8 cellular contexts compared by ENCODE assay signal in the genomic region with DNA sequence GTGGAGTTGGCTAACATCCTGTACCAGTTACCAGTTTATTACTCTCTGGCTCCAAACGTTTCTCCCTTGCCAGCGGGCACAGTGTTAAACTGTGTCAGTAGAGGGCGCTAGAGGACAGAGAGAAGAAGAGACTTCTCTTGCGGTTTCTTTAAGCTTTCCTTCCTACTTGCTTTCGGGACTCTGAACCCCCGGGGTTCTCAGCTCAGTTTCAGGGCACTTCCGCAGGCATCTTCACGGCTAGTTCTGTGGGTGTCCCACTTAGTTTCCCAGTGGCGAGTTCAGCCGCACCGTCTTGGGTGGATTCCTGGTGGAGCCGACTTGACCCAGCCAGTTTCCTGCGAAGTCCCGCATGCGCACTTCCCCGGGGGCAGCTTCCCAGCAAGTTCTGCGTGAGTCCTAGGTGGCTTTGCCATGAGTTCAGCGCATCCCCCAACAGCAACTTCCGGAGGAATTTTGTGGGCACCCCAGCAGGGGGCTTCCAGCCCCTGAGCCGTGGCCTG. TPM values are rescaled to one million over a fixed set of nuclear protein-coding genes. Genes with fewer than 3 reads are reported as not detected.
DNase-seq lines count a peak whose midpoint lies in the region; ATAC-seq and TF ChIP-seq lines count a peak whose summit lies in the region.

No MANE protein-coding gene starts in this region.

- 0 out of 2 replicates have a peak, but pooled peaks cover 3% of the 10 kb centered on the region for H3F3A ChIP-seq in PC-9 (ENCODE audit: insufficient read depth, low read depth)

- DNase-seq in 8988T = peak; percentile 82
- DNase-seq in KG1 (lab: John Stamatoyannopoulos, UW) = peak; percentile 74
- DNase-seq in PC-9 = peak; percentile 60 to 68
- DNase-seq in activated T-cell treated with anti-CD3 and anti-CD28 coated beads, Interleukin-2, amount 50 U/mL, for 4 hours = peak; percentile 78
- DNase-seq in esophagus muscularis mucosa (ENCODE audit: extremely low spot score) = peak; percentile 97
- peak; percentile 61 to 79 for DNase-seq in stimulated activated CD8-positive, alpha-beta memory T cell treated with anti-CD3 and anti-CD28 coated beads, Interleukin-7, amount 100 ng/mL, for 4 hours (ENCODE audit: low read depth in 2 of 2)

- peak; percentile 91 for TF ChIP-seq CTCF in PC-9 (conservative IDR thresholded peaks at IDR 0.05)
- peak; percentile 93 to 97 (median 96) for TF ChIP-seq CTCF in esophagus muscularis mucosa (IDR thresholded peaks at IDR 0.05)

- H3K36me3 Mint-ChIP-seq in activated T-cell treated with anti-CD3 and anti-CD28 coated beads, Interleukin-2, amount 50 U/mL, for 4 hours (ENCODE audit: insufficient read depth) = no peaks in the 10 kb centered on the region

- no peak overlapping the region for H3K27ac ChIP-seq in PC-9
- H3K27ac ChIP-seq in esophagus muscularis mucosa (replicated peaks in 1 of 4) = peak overlapping the region; percentile 81 to 86 (median 84)

- H2AFZ ChIP-seq in PC-9 = no peak overlapping the region

- peaks cover 15% of the 10 kb centered on the region for H3K4me1 Mint-ChIP-seq in activated T-cell treated with anti-CD3 and anti-CD28 coated beads, Interleukin-2, amount 50 U/mL, for 4 hours (ENCODE audit: low read depth)

- H3K27me3 Mint-ChIP-seq in activated T-cell treated with anti-CD3 and anti-CD28 coated beads, Interleukin-2, amount 50 U/mL, for 4 hours (ENCODE audit: low read depth) = no peaks in the 10 kb centered on the region

- H3K27me3 ChIP-seq in PC-9 (ENCODE audit: insufficient read depth, low read depth) (no peaks in the 10 kb centered on the region), esophagus muscularis mucosa (no peaks in the 10 kb centered on the region), mucosa of stomach (ENCODE audit: control insufficient read depth, insufficient read depth, low read length) (no peaks in the 10 kb centered on the region)

- no peak overlapping the region for H3K4me3 ChIP-seq in PC-9
- H3K4me3 ChIP-seq in esophagus muscularis mucosa = peak overlapping the region; percentile 60 to 67 (median 62)
- peak overlapping the region; percentile 70 for H3K4me3 ChIP-seq in mucosa of stomach (ENCODE audit: low read length)

- intact Hi-C loops in PC-9 (cut with micrococcal nuclease; ENCODE audit: unreplicated experiment) = no loop called here
- intact Hi-C loops in esophagus muscularis mucosa (cut with DNase I) = loop anchor here (5.0 kb wide), 1 partner anchor 175 kb away; no protein-coding TSS in a partner anchor

- H3K4me3 Mint-ChIP-seq in activated T-cell treated with anti-CD3 and anti-CD28 coated beads, Interleukin-2, amount 50 U/mL, for 4 hours = peak overlapping the region; percentile 86

- no peaks in the 10 kb centered on the region for H3K4me1 ChIP-seq in PC-9 (replicated peaks; ENCODE audit: insufficient read depth)
- H3K4me1 ChIP-seq in esophagus muscularis mucosa = peaks cover 3 to 29% (median 16%) of the 10 kb centered on the region in 4 donors
- H3K4me1 ChIP-seq in mucosa of stomach (ENCODE audit: control insufficient read depth, insufficient read depth, low read length) = peaks cover 16% of the 10 kb centered on the region

- TF ChIP-seq POLR2A in GM18526 (IDR thresholded peaks at IDR 0.05; ENCODE audit: extremely low read depth, insufficient read length) (peak; percentile 33), esophagus muscularis mucosa (IDR thresholded peaks at IDR 0.05; ENCODE audit: low read depth) (no peak)

- no peaks in the 10 kb centered on the region for H3K36me3 ChIP-seq in PC-9 (ENCODE audit: low read depth)
- H3K36me3 ChIP-seq in esophagus muscularis mucosa = no peaks in the 10 kb centered on the region
- no peaks in the 10 kb centered on the region for H3K36me3 ChIP-seq in mucosa of stomach (ENCODE audit: control insufficient read depth, insufficient read depth, low read length)

- no peaks in the 10 kb centered on the region for H4K20me1 ChIP-seq in PC-9 (ENCODE audit: insufficient read depth)

- 2% methylated on average over 13 of the region's 20 CpGs for WGBS in esophagus muscularis mucosa

- ATAC-seq in activated T-cell treated with anti-CD3 and anti-CD28 coated beads, Interleukin-2, amount 50 U/mL, for 4 hours = peak; percentile 61 to 73

- no peaks in the 10 kb centered on the region for H3K9me2 ChIP-seq in PC-9 (ENCODE audit: insufficient read depth)

- POLR2A ChIA-PET in PC-9 (lab: Charles Lee; ENCODE audit: unreplicated experiment) = interaction anchor here (0.6 kb wide), 1 partner anchor 234 kb away, joined by 3 read pairs; no protein-coding TSS in a partner anchor

- no peak for TF ChIP-seq EP300 in esophagus muscularis mucosa (IDR thresholded peaks at IDR 0.05)

- H3K9me3 ChIP-seq in PC-9 (ENCODE audit: insufficient read depth, low read depth) (no peaks in the 10 kb centered on the region), esophagus muscularis mucosa (no peaks in the 10 kb centered on the region), mucosa of stomach (ENCODE audit: control insufficient read depth, low read length) (no peaks in the 10 kb centered on the region)

- BruUV-seq in PC-9 (replicated peaks; lab: Mats Ljungman, UMichigan) = no TSS peak

- H3K9me3 Mint-ChIP-seq in activated T-cell treated with anti-CD3 and anti-CD28 coated beads, Interleukin-2, amount 50 U/mL, for 4 hours = no peaks in the 10 kb centered on the region

- peak overlapping the region; percentile 42 for H3K4me2 ChIP-seq in PC-9

- peak overlapping the region; percentile 73 for H3K9ac ChIP-seq in mucosa of stomach (ENCODE audit: low read length)

- CTCF ChIA-PET in PC-9 (lab: Charles Lee) = interaction anchor here (0.5 to 3.0 kb wide), 9 partner anchors 34 to 237 kb away, joined by 3 to 27 read pairs (median 3); no protein-coding TSS in a partner anchor

- no peaks in the 10 kb centered on the region for H3K79me2 ChIP-seq in PC-9 (ENCODE audit: low read depth)

RNA-seq across cellular contexts. Expression of gene BTG2, which starts 37.9 kb away (rescaled TPM):
- 11.1 and 13.8 TPM in 2 replicates for total RNA-seq in PC-9 (2021)
- 100 to 1,000 TPM in 1 of 3 donors, 10 to 100 TPM in 2; 73.0 to 101 (median 80.5) TPM for total RNA-seq in activated T-cell treated with anti-CD3 and anti-CD28 coated beads, Interleukin-2, amount 50 U/mL, for 4 hours
- 100 to 1,000 TPM in 3 of 4 donors, 10 to 100 TPM in 1; 67.7 to 656 (median 159) TPM for total RNA-seq in esophagus muscularis mucosa

RNA-seq across cellular contexts. Expression of gene CHIT1, which starts 37.9 kb away (rescaled TPM):
- not detected in 2 replicates for total RNA-seq in PC-9 (2021)
- under 1 TPM in 2 of 3 donors, not detected in 1; 0.05 to 0.23 TPM for total RNA-seq in activated T-cell treated with anti-CD3 and anti-CD28 coated beads, Interleukin-2, amount 50 U/mL, for 4 hours
- under 1 TPM in 3 of 4 donors, not detected in 1; 0.11 to 0.26 (median 0.17) TPM for total RNA-seq in esophagus muscularis mucosa
